ENCODE assay signal across 11 cellular contexts in the genomic region with DNA sequence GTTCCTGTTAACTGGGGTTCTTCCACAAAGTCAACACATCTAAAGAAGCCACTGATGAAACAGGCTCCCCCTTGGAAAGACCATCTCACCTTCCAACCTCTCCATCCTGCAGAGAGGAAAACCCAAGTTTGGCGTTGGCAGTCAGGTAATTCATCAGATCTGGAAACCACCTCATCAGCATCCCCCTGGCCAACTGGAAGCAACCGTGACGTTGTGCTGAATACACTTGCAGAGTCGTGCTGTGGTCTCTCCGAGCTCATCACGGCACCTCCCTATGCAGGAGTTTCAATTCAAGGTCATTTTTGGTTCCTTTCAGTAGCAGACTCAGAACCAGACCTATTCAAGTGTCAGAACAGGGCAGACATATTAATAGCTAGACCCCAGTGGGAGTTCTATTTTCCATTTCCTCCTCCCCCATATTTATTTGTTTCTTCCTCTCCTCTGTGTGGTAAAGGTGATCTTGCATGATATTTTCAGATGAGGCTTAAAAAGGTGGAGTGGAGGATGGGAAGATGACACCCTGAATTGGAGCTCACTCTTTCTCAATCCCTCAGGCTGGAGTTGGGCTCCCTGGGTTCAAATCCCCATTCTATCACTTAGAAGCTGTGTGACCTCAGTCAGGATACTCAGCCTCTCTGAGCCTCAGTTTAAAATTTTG.
DNase-seq lines count a peak whose midpoint lies in the region; ATAC-seq lines count a peak whose summit lies in the region.
"Had no signal": no experiment of that assay in that cellular context is flagged by ENCODE, and none has a peak within 500 bp of the region (broad histone marks: within the 10 kb centered on the region; RNA-seq: fewer than 3 reads in every experiment).

No MANE protein-coding gene starts in this region.

- ATAC-seq in GM21576 (IDR thresholded peaks at IDR 0.05; ENCODE audit: unreplicated experiment): peak; percentile 74
- peak; percentile 76 for ATAC-seq in HG03196 (IDR thresholded peaks at IDR 0.05; ENCODE audit: unreplicated experiment)

- H3K27ac ChIP-seq in substantia nigra (ENCODE audit: low read depth, low read length, poor library complexity, severe bottlenecking): no peak overlapping the region
- H3K27ac ChIP-seq: adrenal gland, epithelial cell of prostate had no signal

- DNase-seq in stimulated activated CD4-positive, alpha-beta T cell treated with anti-CD3 and anti-CD28 coated beads, Interleukin-4, amount 100 ng/mL, for 24 hours: peak; percentile 41
- no peak for DNase-seq in stimulated activated CD4-positive, alpha-beta T cell treated with anti-CD3 and anti-CD28 coated beads, Interleukin-4, amount 100 ng/mL, for 4 hours
- no peak for DNase-seq in ACHN
- no peak for DNase-seq in substantia nigra (lab: John Stamatoyannopoulos, UW)
- no peak for DNase-seq in cerebellum (ENCODE audit: low spot score)
- DNase-seq in hippocampal formation (lab: John Stamatoyannopoulos, UW): no peak
- DNase-seq: adrenal gland, AML-193 had no signal

- in situ Hi-C loops in ACHN (cut with HindIII; ENCODE audit: low pct_ligation_motif_present, low pct_unique_long_range_greater_than_20kb, low sequenced_read_pairs): no loop called here
